In the genomic region with DNA sequence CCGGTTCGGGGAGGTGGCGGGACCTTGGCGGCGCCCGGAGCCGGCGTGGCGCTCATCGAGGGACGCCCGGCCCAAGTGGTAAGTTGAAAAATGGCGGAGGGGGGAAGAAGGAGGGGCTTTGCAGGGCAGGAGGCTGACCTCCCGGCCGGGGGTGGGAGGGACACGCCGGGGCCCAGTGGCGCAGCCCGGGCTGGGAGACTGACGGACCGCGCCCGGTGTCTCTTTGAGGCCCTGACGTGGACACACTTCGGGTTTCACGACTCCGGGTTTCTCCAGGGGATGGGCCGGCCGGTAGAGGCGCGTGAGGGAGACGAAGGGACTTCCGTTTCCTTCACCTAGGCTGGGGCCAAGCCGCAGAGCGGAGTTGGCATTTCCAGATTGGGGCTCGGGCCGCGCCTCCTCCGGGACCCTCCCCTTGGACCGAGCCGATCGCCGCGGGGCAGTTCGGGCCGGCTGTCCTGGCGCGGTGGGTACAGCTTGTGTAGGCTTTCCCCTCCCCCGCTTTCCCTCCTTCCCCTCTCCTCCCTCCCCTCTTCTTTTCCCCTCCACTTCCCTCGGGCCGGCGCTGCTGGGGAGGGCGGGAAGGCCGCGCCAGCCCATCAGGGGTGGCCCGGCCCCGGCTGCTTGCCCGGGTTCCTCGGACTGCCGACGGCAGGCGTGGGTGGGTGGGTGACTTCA, we compare ENCODE assay signal across 1 cellular context.
TF ChIP-seq lines count a peak whose summit lies in the region.

Gene XIAP, plus strand, starts transcription at position 226 of the 678 bp plus-strand sequence. CDS start 25,610 bp downstream, outside the sequence.

TF ChIP-seq in HepG2, 621 proteins besides CTCF, POLR2A, EP300 and RAD21 (continued from another document and continues in another):
- TF ChIP-seq HMGXB3 (CRISPR knock-in tag; IDR thresholded peaks at IDR 0.05; ENCODE audit: borderline replicate concordance) (no peak), ZNF878 (CRISPR knock-in tag; IDR thresholded peaks at IDR 0.05) (0 out of 2 replicates have a peak, but pooled peaks have one; percentile 15), ZNF556 (CRISPR knock-in tag; IDR thresholded peaks at IDR 0.05; ENCODE audit: borderline replicate concordance) (no peak), PRPF4 (IDR thresholded peaks at IDR 0.05; ENCODE audit: low read depth, low read length, poor library complexity, severe bottlenecking) (no peak), PRDM10 (CRISPR knock-in tag; IDR thresholded peaks at IDR 0.05; ENCODE audit: low read depth) (peak; percentile 36; the same call in 1 of the 2 replicates), ETV6 (CRISPR knock-in tag; conservative IDR thresholded peaks at IDR 0.05) (no peak), TFDP2 (CRISPR knock-in tag; IDR thresholded peaks at IDR 0.05) (no peak), ZNF770 (CRISPR knock-in tag; IDR thresholded peaks at IDR 0.05) (no peak), PHB2 (IDR thresholded peaks at IDR 0.05; ENCODE audit: partially characterized antibody) (no peak), NR2F2 (IDR thresholded peaks at IDR 0.05; ENCODE audit: borderline replicate concordance, low read depth) (no peak), AHR (CRISPR knock-in tag; IDR thresholded peaks at IDR 0.05) (no peak), CCDC6 (CRISPR knock-in tag; IDR thresholded peaks at IDR 0.05) (no peak), ZNF577 (CRISPR knock-in tag; IDR thresholded peaks at IDR 0.05; ENCODE audit: borderline replicate concordance, low read depth) (no peak), BRF2 (CRISPR knock-in tag; IDR thresholded peaks at IDR 0.05) (no peak), MAFK (conservative IDR thresholded peaks at IDR 0.05 in 1 of 2, IDR thresholded peaks at IDR 0.05 in 1 of 2; ENCODE audit: low read length in 2 of 2) (no peak), SP4 (CRISPR knock-in tag; IDR thresholded peaks at IDR 0.05) (no peak), RBM22 (optimal IDR thresholded peaks at IDR 0.05; ENCODE audit: low read length) (no peak), NFATC3 (CRISPR knock-in tag; IDR thresholded peaks at IDR 0.05) (no peak), ZFY (CRISPR knock-in tag; IDR thresholded peaks at IDR 0.05) (peak; percentile 82), ZSCAN22 (CRISPR knock-in tag; IDR thresholded peaks at IDR 0.05) (no peak)
- TF ChIP-seq, protein P1, sequence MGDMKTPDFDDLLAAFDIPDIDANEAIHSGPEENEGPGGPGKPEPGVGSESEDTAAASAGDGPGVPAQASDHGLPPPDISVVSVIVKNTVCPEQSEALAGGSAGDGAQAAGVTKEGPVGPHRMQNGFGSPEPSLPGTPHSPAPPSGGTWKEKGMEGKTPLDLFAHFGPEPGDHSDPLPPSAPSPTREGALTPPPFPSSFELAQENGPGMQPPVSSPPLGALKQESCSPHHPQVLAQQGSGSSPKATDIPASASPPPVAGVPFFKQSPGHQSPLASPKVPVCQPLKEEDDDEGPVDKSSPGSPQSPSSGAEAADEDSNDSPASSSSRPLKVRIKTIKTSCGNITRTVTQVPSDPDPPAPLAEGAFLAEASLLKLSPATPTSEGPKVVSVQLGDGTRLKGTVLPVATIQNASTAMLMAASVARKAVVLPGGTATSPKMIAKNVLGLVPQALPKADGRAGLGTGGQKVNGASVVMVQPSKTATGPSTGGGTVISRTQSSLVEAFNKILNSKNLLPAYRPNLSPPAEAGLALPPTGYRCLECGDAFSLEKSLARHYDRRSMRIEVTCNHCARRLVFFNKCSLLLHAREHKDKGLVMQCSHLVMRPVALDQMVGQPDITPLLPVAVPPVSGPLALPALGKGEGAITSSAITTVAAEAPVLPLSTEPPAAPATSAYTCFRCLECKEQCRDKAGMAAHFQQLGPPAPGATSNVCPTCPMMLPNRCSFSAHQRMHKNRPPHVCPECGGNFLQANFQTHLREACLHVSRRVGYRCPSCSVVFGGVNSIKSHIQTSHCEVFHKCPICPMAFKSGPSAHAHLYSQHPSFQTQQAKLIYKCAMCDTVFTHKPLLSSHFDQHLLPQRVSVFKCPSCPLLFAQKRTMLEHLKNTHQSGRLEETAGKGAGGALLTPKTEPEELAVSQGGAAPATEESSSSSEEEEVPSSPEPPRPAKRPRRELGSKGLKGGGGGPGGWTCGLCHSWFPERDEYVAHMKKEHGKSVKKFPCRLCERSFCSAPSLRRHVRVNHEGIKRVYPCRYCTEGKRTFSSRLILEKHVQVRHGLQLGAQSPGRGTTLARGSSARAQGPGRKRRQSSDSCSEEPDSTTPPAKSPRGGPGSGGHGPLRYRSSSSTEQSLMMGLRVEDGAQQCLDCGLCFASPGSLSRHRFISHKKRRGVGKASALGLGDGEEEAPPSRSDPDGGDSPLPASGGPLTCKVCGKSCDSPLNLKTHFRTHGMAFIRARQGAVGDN (CRISPR knock-in tag; IDR thresholded peaks at IDR 0.05), result peak; percentile 81
- TF ChIP-seq, protein P2, sequence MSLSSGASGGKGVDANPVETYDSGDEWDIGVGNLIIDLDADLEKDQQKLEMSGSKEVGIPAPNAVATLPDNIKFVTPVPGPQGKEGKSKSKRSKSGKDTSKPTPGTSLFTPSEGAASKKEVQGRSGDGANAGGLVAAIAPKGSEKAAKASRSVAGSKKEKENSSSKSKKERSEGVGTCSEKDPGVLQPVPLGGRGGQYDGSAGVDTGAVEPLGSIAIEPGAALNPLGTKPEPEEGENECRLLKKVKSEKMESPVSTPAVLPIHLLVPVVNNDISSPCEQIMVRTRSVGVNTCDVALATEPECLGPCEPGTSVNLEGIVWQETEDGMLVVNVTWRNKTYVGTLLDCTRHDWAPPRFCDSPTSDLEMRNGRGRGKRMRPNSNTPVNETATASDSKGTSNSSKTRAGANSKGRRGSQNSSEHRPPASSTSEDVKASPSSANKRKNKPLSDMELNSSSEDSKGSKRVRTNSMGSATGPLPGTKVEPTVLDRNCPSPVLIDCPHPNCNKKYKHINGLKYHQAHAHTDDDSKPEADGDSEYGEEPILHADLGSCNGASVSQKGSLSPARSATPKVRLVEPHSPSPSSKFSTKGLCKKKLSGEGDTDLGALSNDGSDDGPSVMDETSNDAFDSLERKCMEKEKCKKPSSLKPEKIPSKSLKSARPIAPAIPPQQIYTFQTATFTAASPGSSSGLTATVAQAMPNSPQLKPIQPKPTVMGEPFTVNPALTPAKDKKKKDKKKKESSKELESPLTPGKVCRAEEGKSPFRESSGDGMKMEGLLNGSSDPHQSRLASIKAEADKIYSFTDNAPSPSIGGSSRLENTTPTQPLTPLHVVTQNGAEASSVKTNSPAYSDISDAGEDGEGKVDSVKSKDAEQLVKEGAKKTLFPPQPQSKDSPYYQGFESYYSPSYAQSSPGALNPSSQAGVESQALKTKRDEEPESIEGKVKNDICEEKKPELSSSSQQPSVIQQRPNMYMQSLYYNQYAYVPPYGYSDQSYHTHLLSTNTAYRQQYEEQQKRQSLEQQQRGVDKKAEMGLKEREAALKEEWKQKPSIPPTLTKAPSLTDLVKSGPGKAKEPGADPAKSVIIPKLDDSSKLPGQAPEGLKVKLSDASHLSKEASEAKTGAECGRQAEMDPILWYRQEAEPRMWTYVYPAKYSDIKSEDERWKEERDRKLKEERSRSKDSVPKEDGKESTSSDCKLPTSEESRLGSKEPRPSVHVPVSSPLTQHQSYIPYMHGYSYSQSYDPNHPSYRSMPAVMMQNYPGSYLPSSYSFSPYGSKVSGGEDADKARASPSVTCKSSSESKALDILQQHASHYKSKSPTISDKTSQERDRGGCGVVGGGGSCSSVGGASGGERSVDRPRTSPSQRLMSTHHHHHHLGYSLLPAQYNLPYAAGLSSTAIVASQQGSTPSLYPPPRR (CRISPR knock-in tag; IDR thresholded peaks at IDR 0.05; ENCODE audit: borderline replicate concordance), result no peak
